In genomic region chr19:33376423-33376822, GRCh38 we compare ENCODE assay signal across 9 cellular contexts. TPM values are rescaled to one million over a fixed set of nuclear protein-coding genes. Genes with fewer than 3 reads are reported as not detected.
DNase-seq lines count a peak whose midpoint lies in the region; ATAC-seq and TF ChIP-seq lines count a peak whose summit lies in the region.
"Had no signal": no experiment of that assay in that cellular context is flagged by ENCODE, and none has a peak within 500 bp of the region (broad histone marks: within the 10 kb centered on the region; RNA-seq: fewer than 3 reads in every experiment).

No MANE protein-coding gene starts in this region.

- peaks cover 30% of the 10 kb centered on the region for H3K36me3 Mint-ChIP-seq in activated CD4-positive, alpha-beta T cell treated with anti-CD3 and anti-CD28 coated beads, Interleukin-2, amount 10 ng/mL, durations not matched to agents 24 days and 14 days (ENCODE audit: low read depth)

- no peak overlapping the region for H3K27ac Mint-ChIP-seq in activated CD4-positive, alpha-beta T cell treated with anti-CD3 and anti-CD28 coated beads, Interleukin-2, amount 10 ng/mL, durations not matched to agents 24 days and 14 days

- in situ Hi-C loops in Caki2 (cut with HindIII; ENCODE audit: low pct_unique_long_range_greater_than_20kb, low sequenced_read_pairs), result no loop called here

- intact Hi-C loops in posterior vena cava (cut with DNase I), result no loop called here
- intact Hi-C loops in activated CD4-positive, alpha-beta T cell treated with anti-CD3 and anti-CD28 coated beads, Interleukin-2, amount 10 ng/mL, durations not matched to agents 24 days and 14 days (cut with micrococcal nuclease), result loop anchor here (10.0 kb wide), 2 partner anchors 402 to 702 kb away; partner anchors contain the start of genes ANKRD27, CEP89, FAAP24 and RGS9BP

- no peaks in the 10 kb centered on the region for H3K27me3 Mint-ChIP-seq in activated CD4-positive, alpha-beta T cell treated with anti-CD3 and anti-CD28 coated beads, Interleukin-2, amount 10 ng/mL, durations not matched to agents 24 days and 14 days

- H3K4me3 Mint-ChIP-seq in activated CD4-positive, alpha-beta T cell treated with anti-CD3 and anti-CD28 coated beads, Interleukin-2, amount 10 ng/mL, durations not matched to agents 24 days and 14 days, result no peak overlapping the region

- peak; percentile 23 for DNase-seq in Caki2 (ENCODE audit: low read depth)
- DNase-seq in RPMI7951 (ENCODE audit: low read depth), result peak; percentile 75
- DNase-seq in fibroblast of the aortic adventitia (ENCODE audit: low read depth), result peak; percentile 91
- peak; percentile 95 for DNase-seq in posterior vena cava (ENCODE audit: low spot score)
- DNase-seq in activated CD4-positive, alpha-beta T cell treated with anti-CD3 and anti-CD28 coated beads, Interleukin-2, amount 10 ng/mL, durations not matched to agents 24 days and 14 days, result no peak
- DNase-seq: midbrain had no signal

- ATAC-seq in GM18517 (IDR thresholded peaks at IDR 0.05; ENCODE audit: unreplicated experiment) (no peak), HG02840 (IDR thresholded peaks at IDR 0.05; ENCODE audit: low FRiP score, unreplicated experiment) (no peak), HG03460 (IDR thresholded peaks at IDR 0.05; ENCODE audit: unreplicated experiment) (no peak)

- H3K4me1 Mint-ChIP-seq in activated CD4-positive, alpha-beta T cell treated with anti-CD3 and anti-CD28 coated beads, Interleukin-2, amount 10 ng/mL, durations not matched to agents 24 days and 14 days, result peaks cover 43% of the 10 kb centered on the region

- no peaks in the 10 kb centered on the region for H3K9me3 Mint-ChIP-seq in activated CD4-positive, alpha-beta T cell treated with anti-CD3 and anti-CD28 coated beads, Interleukin-2, amount 10 ng/mL, durations not matched to agents 24 days and 14 days

- no peak overlapping the region for H3K4me3 ChIP-seq in fibroblast of the aortic adventitia (ENCODE audit: low read depth, low read length)

- no peak for TF ChIP-seq CTCF in fibroblast of the aortic adventitia (IDR thresholded peaks at IDR 0.05; ENCODE audit: insufficient read depth, low read length)

RNA-seq across cellular contexts. Expression of gene CEBPG, which starts 2.9 kb away (rescaled TPM):
- 12.8 and 18.4 TPM in 2 replicates for total RNA-seq in Caki2 (2014; rRNA removed; shearing (Covaris generic); ENCODE audit: low replicate concordance)
- total RNA-seq in RPMI7951 (2014; rRNA removed; shearing (Covaris generic)), result 15.0 and 15.6 TPM in 2 replicates
- total RNA-seq in fibroblast of the aortic adventitia (ENCODE audit: low replicate concordance) (13.8 and 32.8 TPM in 2 replicates), posterior vena cava (10 to 100 TPM; 29.1 to 41.3 TPM)
- total RNA-seq in activated CD4-positive, alpha-beta T cell treated with anti-CD3 and anti-CD28 coated beads, Interleukin-2, amount 10 ng/mL, durations not matched to agents 24 days and 14 days, result 29.7 and 29.8 TPM in 2 replicates
